ENCODE assay signal across 6 cellular contexts in genomic region chr1:242278406-242278805, GRCh38.
DNase-seq lines count a peak whose midpoint lies in the region; TF ChIP-seq lines count a peak whose summit lies in the region.
"Not testable (repeated sequence)": the region's sequence is repeated elsewhere in the genome, so short reads cannot be mapped to it uniquely, and the experiment has no call there.

No MANE protein-coding gene starts in this region.

- not testable (repeated sequence) for H3K27me3 Mint-ChIP-seq in neural progenitor cell (ENCODE audit: insufficient read depth, low read depth)

- not testable (repeated sequence) for H3K27me3 ChIP-seq in WERI-Rb-1 (ENCODE audit: insufficient read depth, low read depth, severe bottlenecking); neural progenitor cell

- H3K4me2 ChIP-seq in neural progenitor cell: not testable (repeated sequence)

- H3K4me1 ChIP-seq in neural progenitor cell: not testable (repeated sequence)

- not testable (repeated sequence) for H2AFZ ChIP-seq in neural progenitor cell (replicated peaks)

- H3K27ac ChIP-seq in WERI-Rb-1, neural progenitor cell: not testable (repeated sequence)

- H3K4me3 Mint-ChIP-seq in neural progenitor cell: not testable (repeated sequence)

- H3K9me3 ChIP-seq in WERI-Rb-1 (ENCODE audit: severe bottlenecking); neural progenitor cell (ENCODE audit: low read depth): not testable (repeated sequence)

- DNase-seq in NCI-H1694 (lab: John Stamatoyannopoulos, UW): peak; percentile 7
- peak; percentile 12 for DNase-seq in NCI-H748 (lab: John Stamatoyannopoulos, UW; ENCODE audit: unreplicated experiment)
- DNase-seq in NCI-H82 (lab: John Stamatoyannopoulos, UW): peak; percentile 80
- DNase-seq in WERI-Rb-1: peak; percentile 55
- DNase-seq in cerebellar cortex (ENCODE audit: low spot score): peak; percentile 55
- DNase-seq in neural progenitor cell (ENCODE audit: low spot score): not testable (repeated sequence)

- not testable (repeated sequence) for H3F3A ChIP-seq in neural progenitor cell (ENCODE audit: low read depth)

- H3K4me3 ChIP-seq in WERI-Rb-1 (ENCODE audit: low read depth, low read length); neural progenitor cell: not testable (repeated sequence)

- H4K20me1 ChIP-seq in neural progenitor cell (ENCODE audit: low read depth): not testable (repeated sequence)

- not testable (repeated sequence) for H3K36me3 ChIP-seq in WERI-Rb-1, neural progenitor cell

- H3K9me3 Mint-ChIP-seq in neural progenitor cell: not testable (repeated sequence)

- not testable (repeated sequence) for H3K9ac ChIP-seq in neural progenitor cell

- TF ChIP-seq CTCF in WERI-Rb-1 (IDR thresholded peaks at IDR 0.05; ENCODE audit: low read depth, low read length); neural progenitor cell (IDR thresholded peaks at IDR 0.05): not testable (repeated sequence)

- peak overlapping the region; percentile 17 for H3K27ac Mint-ChIP-seq in neural progenitor cell

- not testable (repeated sequence) for H3K79me2 ChIP-seq in neural progenitor cell (ENCODE audit: low read depth)

- H3K36me3 Mint-ChIP-seq in neural progenitor cell: not testable (repeated sequence)

- not testable (repeated sequence) for H3K4me1 Mint-ChIP-seq in neural progenitor cell
